Comparison of ENCODE assay signal across 18 cellular contexts in genomic region chr15:73397461-73397860, GRCh38.
DNase-seq lines count a peak whose midpoint lies in the region; ATAC-seq and FAIRE-seq lines count a peak whose summit lies in the region.
"Had no signal": no experiment of that assay in that cellular context is flagged by ENCODE, and none has a peak within 500 bp of the region (broad histone marks: within the 10 kb centered on the region; RNA-seq: fewer than 3 reads in every experiment).

No MANE protein-coding gene starts in this region.

- H3K9me3 Mint-ChIP-seq in effector memory CD8-positive, alpha-beta T cell = no peaks in the 10 kb centered on the region
- H3K9me3 Mint-ChIP-seq: CD4-positive, alpha-beta T cell had no signal

- no peaks in the 10 kb centered on the region for H3K36me3 Mint-ChIP-seq in effector memory CD8-positive, alpha-beta T cell (ENCODE audit: insufficient read depth)

- peak; percentile 18 for DNase-seq in NCI-H2227 treated with DMSO at 0.1 percent for 48 hours (lab: John Stamatoyannopoulos, UW)
- DNase-seq in NCI-H2227 (lab: John Stamatoyannopoulos, UW; ENCODE audit: unreplicated experiment) = no peak
- peak; percentile 79 to 93 for DNase-seq in NCI-H524 (lab: John Stamatoyannopoulos, UW)
- DNase-seq in ecto neural progenitor cell (ENCODE audit: low spot score) = peak; percentile 34
- no peak for DNase-seq in urothelium cell line (ENCODE audit: low spot score)
- DNase-seq in NCI-H146 treated with DMSO at 0.1 percent for 48 hours (lab: John Stamatoyannopoulos, UW; ENCODE audit: unreplicated experiment) = no peak
- no peak for DNase-seq in effector memory CD8-positive, alpha-beta T cell
- DNase-seq in NCI-H510A (lab: John Stamatoyannopoulos, UW) = no peak
- DNase-seq: Caco-2; CD4-positive, alpha-beta T cell; GF-D8; KG1; NCI-H1105 treated with DMSO at 0.1 percent for 48 hours; NCI-H1930; NCI-H446 treated with DMSO at 0.1 percent for 48 hours; PC-3 had no signal

- no peaks in the 10 kb centered on the region for H3K4me1 Mint-ChIP-seq in effector memory CD8-positive, alpha-beta T cell (ENCODE audit: low read depth in 2 of 2)
- H3K4me1 Mint-ChIP-seq: B cell had no signal

- H3K27ac Mint-ChIP-seq in effector memory CD8-positive, alpha-beta T cell = no peak overlapping the region
- H3K27ac Mint-ChIP-seq: B cell; CD4-positive, alpha-beta T cell had no signal

- peak; percentile 20 for FAIRE-seq in urothelium cell line (lab: Jason Lieb, UNC)
- FAIRE-seq: GM12878 had no signal

- peaks cover 8 to 57% of the 10 kb centered on the region in 2 donors for H3K27me3 Mint-ChIP-seq in effector memory CD8-positive, alpha-beta T cell

- ATAC-seq in effector memory CD8-positive, alpha-beta T cell (replicated peaks) = no peak
- ATAC-seq: GM12878, PC-3 had no signal

- no peak overlapping the region for H3K4me3 Mint-ChIP-seq in effector memory CD8-positive, alpha-beta T cell
- H3K4me3 Mint-ChIP-seq: B cell; CD4-positive, alpha-beta T cell had no signal

Comparison
In these comparisons a context has a peak if more than half of its experiments do, and no peak if none do; other contexts are left out.
1. DNase-seq: peak in NCI-H2227 treated with DMSO at 0.1 percent for 48 hours (single experiment), NCI-H524 (2 of 2) and ecto neural progenitor cell (single experiment); none in NCI-H2227 (single experiment), urothelium cell line (single experiment), NCI-H146 treated with DMSO at 0.1 percent for 48 hours (single experiment), effector memory CD8-positive, alpha-beta T cell (0 of 3) and NCI-H510A (single experiment).